14 cellular contexts compared by ENCODE assay signal in the genomic region with DNA sequence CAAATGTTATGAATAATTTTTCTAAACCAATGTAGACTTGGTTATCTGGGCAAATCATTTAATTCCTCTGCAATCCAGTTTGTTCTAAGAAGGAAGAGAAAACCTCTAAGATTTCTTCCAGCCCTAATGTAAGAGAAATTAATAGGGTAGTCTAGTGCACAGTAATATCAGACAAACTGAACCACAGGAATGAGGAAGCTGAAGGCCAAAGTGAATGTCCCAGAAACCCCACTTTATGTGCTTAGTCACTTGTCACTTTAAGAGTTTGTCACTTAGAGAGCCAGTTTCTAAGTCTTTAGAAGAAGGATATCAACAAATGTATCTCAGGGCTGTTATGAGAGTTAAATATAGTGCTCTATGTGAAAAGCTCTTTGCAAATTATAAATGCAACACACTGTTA.
DNase-seq lines count a peak whose midpoint lies in the region; ATAC-seq, FAIRE-seq and TF ChIP-seq lines count a peak whose summit lies in the region.
"Had no signal": no experiment of that assay in that cellular context is flagged by ENCODE, and none has a peak within 500 bp of the region (broad histone marks: within the 10 kb centered on the region; RNA-seq: fewer than 3 reads in every experiment).

No MANE protein-coding gene starts in this region.

- no peak overlapping the region for H3K27ac Mint-ChIP-seq in CD4-positive, alpha-beta memory T cell
- no peak overlapping the region for H3K27ac Mint-ChIP-seq in type B pancreatic cell
- H3K27ac Mint-ChIP-seq: CD4-positive, CD25-positive, alpha-beta regulatory T cell had no signal

- no peak overlapping the region for H3K4me3 Mint-ChIP-seq in CD4-positive, alpha-beta memory T cell
- H3K4me3 Mint-ChIP-seq in type B pancreatic cell: no peak overlapping the region
- H3K4me3 Mint-ChIP-seq: CD4-positive, CD25-positive, alpha-beta regulatory T cell had no signal

- ATAC-seq in GM18511 (IDR thresholded peaks at IDR 0.05; ENCODE audit: unreplicated experiment): peak; percentile 87
- peak; percentile 90 for ATAC-seq in HG02588 (IDR thresholded peaks at IDR 0.05; ENCODE audit: unreplicated experiment)
- peak; percentile 67 for ATAC-seq in HG03575 (IDR thresholded peaks at IDR 0.05; ENCODE audit: extremely low read depth, insufficient number of reproducible peaks, low FRiP score, unreplicated experiment)
- ATAC-seq in GM12878: peak; percentile 78
- ATAC-seq: mucosa of descending colon had no signal

- no peak overlapping the region for H3K9ac ChIP-seq in GM12878 (ENCODE audit: control insufficient read depth, insufficient read depth, low read length)

- 0 out of 4 replicates have a peak, but pooled peaks of 1 of the 2 experiments have one; percentile 32 for TF ChIP-seq EP300 in GM12878 (IDR thresholded peaks at IDR 0.05; ENCODE audit: borderline replicate concordance in 1 of 2, control insufficient read depth in 1 of 2, low read depth in 2 of 2, low read length in 2 of 2)

- no peaks in the 10 kb centered on the region for H3K79me2 ChIP-seq in GM12878 (ENCODE audit: control insufficient read depth, insufficient read depth, low read length)

- H3K27me3 ChIP-seq in GM12878 (replicated peaks in 1 of 2; ENCODE audit: control insufficient read depth in 2 of 2, insufficient read depth in 2 of 2, low read length in 1 of 2): no peaks in the 10 kb centered on the region
- no peaks in the 10 kb centered on the region for H3K27me3 ChIP-seq in CD4-positive, alpha-beta memory T cell (ENCODE audit: insufficient read depth, low read length)
- H3K27me3 ChIP-seq: Peyer's patch, sigmoid colon had no signal

- no peak for TF ChIP-seq POLR2A in GM12878 (IDR thresholded peaks at IDR 0.05; ENCODE audit: low read depth, low read length)

- BruUV-seq in GM12878 (replicated peaks; lab: Mats Ljungman, UMichigan): no TSS peak

- TF ChIP-seq RAD21 in GM12878 (IDR thresholded peaks at IDR 0.05; ENCODE audit: insufficient read depth, low read depth, low read length): no peak

- DNase-seq in GM12878 (ENCODE audit: low read depth, low spot score) (peak; percentile 9), NCI-H187 treated with DMSO at 0.1 percent for 48 hours (lab: John Stamatoyannopoulos, UW) (no peak), type B pancreatic cell (ENCODE audit: extremely low spot score, unreplicated experiment) (no peak)
- DNase-seq in effector CD4-positive, alpha-beta T cell: no peak
- no peak for DNase-seq in CD4-positive, alpha-beta memory T cell
- DNase-seq: activated naive CD4-positive, alpha-beta T cell treated with Interleukin-2 at 50 U/mL for 16 hours; CD4-positive, CD25-positive, alpha-beta regulatory T cell; mucosa of descending colon; NCI-H1436; Peyer's patch; sigmoid colon had no signal

- no peak for FAIRE-seq in GM12878 (lab: Jason Lieb, UNC)

- SMC1A ChIA-PET in GM12878 (lab: Charles Lee; ENCODE audit: uncharacterized antibody, unreplicated experiment): interaction anchor here (0.6 kb wide), 1 partner anchor 190 kb away, joined by 3 read pairs; no protein-coding TSS in a partner anchor

- no peak for TF ChIP-seq CTCF in GM12878 (IDR thresholded peaks at IDR 0.05 in 2 of 3, conservative IDR thresholded peaks at IDR 0.05 in 1 of 3; ENCODE audit: control insufficient read depth in 2 of 3, extremely low read depth in 1 of 3, insufficient read depth in 1 of 3, low read depth in 3 of 3, low read length in 3 of 3)
- no peak for TF ChIP-seq CTCF in type B pancreatic cell (conservative IDR thresholded peaks at IDR 0.05)

- H3K9me3 ChIP-seq in GM12878 (replicated peaks; ENCODE audit: control insufficient read depth, insufficient read depth, low read length): no peaks in the 10 kb centered on the region
- H3K9me3 ChIP-seq in CD4-positive, alpha-beta memory T cell (ENCODE audit: control insufficient read depth in 1 of 2, low read length in 2 of 2): no peaks in the 10 kb centered on the region
- H3K9me3 ChIP-seq: mucosa of descending colon, Peyer's patch, sigmoid colon had no signal

- H3K4me1 ChIP-seq in GM12878 (ENCODE audit: control insufficient read depth, insufficient read depth, low read length): no peaks in the 10 kb centered on the region
- H3K4me1 ChIP-seq in CD4-positive, alpha-beta memory T cell (ENCODE audit: insufficient read depth, low read length): no peaks in the 10 kb centered on the region
- H3K4me1 ChIP-seq: Peyer's patch had no signal

- H3K4me1 Mint-ChIP-seq in CD4-positive, alpha-beta memory T cell: no peaks in the 10 kb centered on the region
- peaks cover 22% of the 10 kb centered on the region for H3K4me1 Mint-ChIP-seq in type B pancreatic cell (ENCODE audit: unreplicated experiment)
- H3K4me1 Mint-ChIP-seq: CD4-positive, CD25-positive, alpha-beta regulatory T cell had no signal

- CTCF ChIA-PET in GM12878 (lab: Yijun Ruan, JAX): interaction anchor here (0.6 kb wide), 1 partner anchor 365 kb away, joined by 12 read pairs; no protein-coding TSS in a partner anchor
- CTCF ChIA-PET in CD4-positive, alpha-beta memory T cell (lab: Charles Lee; ENCODE audit: partially characterized antibody): no interaction called here

- H2AFZ ChIP-seq in GM12878 (ENCODE audit: control insufficient read depth, low read depth, low read length): no peak overlapping the region

- RAD21 ChIA-PET in GM12878 (lab: Charles Lee; ENCODE audit: unreplicated experiment): no interaction called here

- H3K4me3 ChIP-seq in GM12878: no peak overlapping the region
- H3K4me3 ChIP-seq in CD4-positive, alpha-beta memory T cell (ENCODE audit: low read length in 2 of 2): no peak overlapping the region
- H3K4me3 ChIP-seq: mucosa of descending colon, Peyer's patch, sigmoid colon had no signal

- H3K36me3 ChIP-seq in GM12878 (ENCODE audit: control insufficient read depth in 2 of 2, insufficient read depth in 2 of 2, low read length in 1 of 2): no peaks in the 10 kb centered on the region
- H3K36me3 ChIP-seq in CD4-positive, alpha-beta memory T cell (ENCODE audit: insufficient read depth, low read length): no peaks in the 10 kb centered on the region
- H3K36me3 ChIP-seq: Peyer's patch, sigmoid colon had no signal

- H3K4me2 ChIP-seq in GM12878 (ENCODE audit: control insufficient read depth, insufficient read depth): no peak overlapping the region

- POLR2A ChIA-PET in GM12878 (lab: Charles Lee): no interaction called here
- POLR2A ChIA-PET in CD4-positive, alpha-beta memory T cell (lab: Charles Lee; ENCODE audit: partially characterized antibody): no interaction called here

- H3K27me3 Mint-ChIP-seq in CD4-positive, alpha-beta memory T cell: peaks cover 4 to 11% of the 10 kb centered on the region in 2 donors
- no peaks in the 10 kb centered on the region for H3K27me3 Mint-ChIP-seq in type B pancreatic cell

- intact Hi-C loops in GM12878 (cut with micrococcal nuclease; ENCODE audit: unreplicated experiment): no loop called here
- intact Hi-C loops in CD4-positive, alpha-beta memory T cell (cut with micrococcal nuclease): no loop called here

- H4K20me1 ChIP-seq in GM12878 (ENCODE audit: control insufficient read depth, insufficient read depth): no peaks in the 10 kb centered on the region

- no peak overlapping the region for H3K27ac ChIP-seq in GM12878 (ENCODE audit: control insufficient read depth, insufficient read depth)
- no peak overlapping the region for H3K27ac ChIP-seq in CD4-positive, alpha-beta memory T cell (ENCODE audit: low read depth, low read length)
- H3K27ac ChIP-seq: Peyer's patch, sigmoid colon had no signal

- H3K36me3 Mint-ChIP-seq in CD4-positive, alpha-beta memory T cell: no peaks in the 10 kb centered on the region
- H3K36me3 Mint-ChIP-seq in type B pancreatic cell: peaks cover 4% of the 10 kb centered on the region
- H3K36me3 Mint-ChIP-seq: CD4-positive, CD25-positive, alpha-beta regulatory T cell had no signal

- in situ Hi-C loops in GM12878 (cut with MboI): no loop called here

- peaks cover 0 to 7% (median 4%) of the 10 kb centered on the region in 8 donors for H3K9me3 Mint-ChIP-seq in CD4-positive, alpha-beta memory T cell
- H3K9me3 Mint-ChIP-seq in type B pancreatic cell: peaks cover 10% of the 10 kb centered on the region

TF ChIP-seq in GM12878, 131 proteins besides CTCF, POLR2A, EP300 and RAD21 (continues in another document):
- TF ChIP-seq USF1 (IDR thresholded peaks at IDR 0.05; ENCODE audit: borderline replicate concordance, extremely low read length, insufficient read depth, low read depth, low read length) (no peak), GATAD2B (conservative IDR thresholded peaks at IDR 0.05; ENCODE audit: low read depth) (no peak), MTA2 (IDR thresholded peaks at IDR 0.05; ENCODE audit: low read depth) (peak; percentile 50), CBX5 (IDR thresholded peaks at IDR 0.05; ENCODE audit: low read depth) (no peak), DPF2 (IDR thresholded peaks at IDR 0.05) (peak; percentile 74), NFXL1 (IDR thresholded peaks at IDR 0.05; ENCODE audit: borderline replicate concordance) (no peak), NBN (IDR thresholded peaks at IDR 0.05) (no peak), SPI1 (IDR thresholded peaks at IDR 0.05; ENCODE audit: borderline replicate concordance, insufficient read depth, low read depth, low read length) (peak; percentile 44; the same call in 1 of the 2 replicates), TCF3 (IDR thresholded peaks at IDR 0.05; ENCODE audit: borderline replicate concordance, insufficient read depth, low read depth, low read length) (no peak), EGR1 (IDR thresholded peaks at IDR 0.05; ENCODE audit: borderline replicate concordance in 1 of 2, low read depth in 2 of 2, low read length in 2 of 2) (no peak), PAX5 (IDR thresholded peaks at IDR 0.05; ENCODE audit: borderline replicate concordance, low read depth, low read length) (no peak), IKZF1 (conservative IDR thresholded peaks at IDR 0.05) (no peak), JUND (IDR thresholded peaks at IDR 0.05; ENCODE audit: low read depth, low read length) (peak; percentile 25; the same call in 1 of the 2 replicates), BCL11A (IDR thresholded peaks at IDR 0.05; ENCODE audit: low read depth, low read length) (no peak)
- TF ChIP-seq, protein P1, sequence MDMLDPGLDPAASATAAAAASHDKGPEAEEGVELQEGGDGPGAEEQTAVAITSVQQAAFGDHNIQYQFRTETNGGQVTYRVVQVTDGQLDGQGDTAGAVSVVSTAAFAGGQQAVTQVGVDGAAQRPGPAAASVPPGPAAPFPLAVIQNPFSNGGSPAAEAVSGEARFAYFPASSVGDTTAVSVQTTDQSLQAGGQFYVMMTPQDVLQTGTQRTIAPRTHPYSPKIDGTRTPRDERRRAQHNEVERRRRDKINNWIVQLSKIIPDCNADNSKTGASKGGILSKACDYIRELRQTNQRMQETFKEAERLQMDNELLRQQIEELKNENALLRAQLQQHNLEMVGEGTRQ (IDR thresholded peaks at IDR 0.05; ENCODE audit: borderline replicate concordance, low read depth, low read length): no peak
